In the genomic region with DNA sequence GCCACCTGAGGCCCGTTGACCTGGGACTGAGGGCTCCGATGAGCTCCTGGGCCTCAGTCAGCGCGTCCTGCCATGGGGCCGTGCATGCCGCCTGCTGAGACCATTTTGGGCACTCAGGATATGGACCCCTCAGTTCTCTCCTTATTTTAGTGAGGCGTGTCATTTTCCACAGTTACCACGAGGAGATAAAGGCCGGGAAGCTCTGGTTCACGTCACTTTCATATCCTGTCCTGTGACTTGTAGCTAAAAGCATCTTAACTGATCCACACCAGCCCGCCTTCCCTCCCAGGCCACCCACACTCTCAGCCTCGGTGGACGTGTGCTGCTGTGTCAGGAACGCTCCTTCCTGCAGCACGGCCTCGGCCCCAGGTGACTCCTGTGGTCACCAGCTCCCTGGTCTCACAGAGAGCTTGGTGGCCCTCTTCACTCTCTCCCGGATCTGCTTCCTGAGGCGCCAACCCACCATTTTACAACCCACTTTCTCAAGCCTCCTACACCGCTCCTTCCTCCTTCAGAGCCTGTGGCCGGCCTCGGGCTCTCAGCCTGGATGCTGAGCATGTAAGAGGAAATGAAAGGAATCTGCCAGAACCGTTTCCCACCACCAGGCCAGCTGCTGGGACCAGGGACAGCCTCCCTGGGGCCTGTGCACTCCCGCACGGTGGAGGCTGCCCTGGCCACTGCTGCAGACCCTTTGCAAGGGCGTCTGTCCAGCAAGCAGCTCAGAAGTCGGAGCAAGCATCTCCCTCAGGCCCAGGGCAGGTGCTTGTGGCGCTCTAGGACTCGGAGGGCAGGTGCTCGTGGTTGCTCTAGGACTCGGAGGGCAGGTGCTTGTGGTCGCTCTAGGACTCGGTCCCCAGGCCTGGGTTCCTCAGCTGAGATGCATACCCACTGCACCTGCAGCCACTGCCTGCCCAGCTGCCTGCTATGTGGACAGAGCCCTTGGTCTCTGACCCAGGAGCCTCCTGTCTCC, we compare ENCODE assay signal across 12 cellular contexts. TPM values are rescaled to one million over a fixed set of nuclear protein-coding genes. Genes with fewer than 3 reads are reported as not detected.
DNase-seq lines count a peak whose midpoint lies in the region; ATAC-seq lines count a peak whose summit lies in the region.
"Had no signal": no experiment of that assay in that cellular context is flagged by ENCODE, and none has a peak within 500 bp of the region (broad histone marks: within the 10 kb centered on the region; RNA-seq: fewer than 3 reads in every experiment).

No MANE protein-coding gene starts in this region.

- no peak overlapping the region for H3K4me3 Mint-ChIP-seq in activated CD8-positive, alpha-beta memory T cell treated with anti-CD3 and anti-CD28 coated beads, Interleukin-2, amount 10 ng/mL, durations not matched to agents 7 days and 5 days
- no peak overlapping the region for H3K4me3 Mint-ChIP-seq in activated T-helper 2 cell treated with anti-CD3 and anti-CD28 coated beads, Interferon-gamma antibody, Interleukin-2, Interleukin-4, amounts not matched to agents 10 μg/mL and 5 μg/mL and 100 μg/mL, durations not matched to agents 14 hours and 24 hours and 36 hours (ENCODE audit: low read depth)

- no peaks in the 10 kb centered on the region for H3K27me3 ChIP-seq in mesendoderm (ENCODE audit: insufficient read depth, low read length, poor library complexity)

- no peaks in the 10 kb centered on the region for H3K79me2 ChIP-seq in mesendoderm (ENCODE audit: control insufficient read depth, insufficient read depth, low read length)

- H3K18ac ChIP-seq in mesendoderm (ENCODE audit: low read length): no peak overlapping the region

- no peak overlapping the region for H2AK5ac ChIP-seq in mesendoderm (ENCODE audit: low read length)

- no peak overlapping the region for H3K27ac ChIP-seq in mesendoderm (ENCODE audit: low read depth, low read length)
- H3K27ac ChIP-seq: SK-N-MC had no signal

- H4K8ac ChIP-seq in mesendoderm (ENCODE audit: low read depth, low read length): no peak overlapping the region

- DNase-seq in activated CD8-positive, alpha-beta memory T cell treated with anti-CD3 and anti-CD28 coated beads, Interleukin-2, amount 10 ng/mL, durations not matched to agents 7 days and 5 days: no peak
- no peak for DNase-seq in activated CD8-positive, alpha-beta memory T cell treated with anti-CD3 and anti-CD28 coated beads for 24 hours
- DNase-seq in NCI-H187 treated with DMSO at 0.1 percent for 48 hours (lab: John Stamatoyannopoulos, UW) (peak; percentile 80), sciatic nerve (ENCODE audit: low spot score) (no peak), cortex of kidney (lab: John Stamatoyannopoulos, UW) (no peak), mesendoderm (no peak), HK-2 (ENCODE audit: unreplicated experiment) (no peak)
- no peak for DNase-seq in activated T-helper 2 cell treated with anti-CD3 and anti-CD28 coated beads, Interferon-gamma antibody, Interleukin-2, Interleukin-4, amounts not matched to agents 10 μg/mL and 5 μg/mL and 100 μg/mL, durations not matched to agents 14 hours and 24 hours and 36 hours (ENCODE audit: low spot score)
- DNase-seq: activated CD4-positive, alpha-beta T cell treated with anti-CD3 and anti-CD28 coated beads for 48 hours; midbrain; NCI-H1436 treated with DMSO at 0.1 percent for 48 hours had no signal

- no peak overlapping the region for H3K9ac ChIP-seq in mesendoderm (ENCODE audit: low read length)

- H3K4me1 ChIP-seq in mesendoderm (ENCODE audit: control insufficient read depth, low read depth, low read length): peaks cover 8% of the 10 kb centered on the region

- H3K56ac ChIP-seq in mesendoderm (ENCODE audit: low read length): no peak overlapping the region

- CTCF ChIA-PET in activated CD8-positive, alpha-beta memory T cell treated with anti-CD3 and anti-CD28 coated beads, Interleukin-2, amount 10 ng/mL, durations not matched to agents 7 days and 5 days (lab: Charles Lee): interaction anchor here (0.8 to 1.6 kb wide), 3 partner anchors 12 to 44 kb away, joined by 3 to 5 read pairs (median 4); no protein-coding TSS in a partner anchor

- no peak overlapping the region for H3K23ac ChIP-seq in mesendoderm (ENCODE audit: low read length)

- H3K36me3 Mint-ChIP-seq in activated CD8-positive, alpha-beta memory T cell treated with anti-CD3 and anti-CD28 coated beads, Interleukin-2, amount 10 ng/mL, durations not matched to agents 7 days and 5 days: peaks cover 1% of the 10 kb centered on the region
- H3K36me3 Mint-ChIP-seq in activated T-helper 2 cell treated with anti-CD3 and anti-CD28 coated beads, Interferon-gamma antibody, Interleukin-2, Interleukin-4, amounts not matched to agents 10 μg/mL and 5 μg/mL and 100 μg/mL, durations not matched to agents 14 hours and 24 hours and 36 hours (ENCODE audit: low read depth): peaks cover 9% of the 10 kb centered on the region

- H3K4ac ChIP-seq in mesendoderm (ENCODE audit: low read depth, low read length): no peak overlapping the region

- peak overlapping the region; percentile 12 for H3K27ac Mint-ChIP-seq in activated CD8-positive, alpha-beta memory T cell treated with anti-CD3 and anti-CD28 coated beads, Interleukin-2, amount 10 ng/mL, durations not matched to agents 7 days and 5 days
- H3K27ac Mint-ChIP-seq in activated T-helper 2 cell treated with anti-CD3 and anti-CD28 coated beads, Interferon-gamma antibody, Interleukin-2, Interleukin-4, amounts not matched to agents 10 μg/mL and 5 μg/mL and 100 μg/mL, durations not matched to agents 14 hours and 24 hours and 36 hours: peak overlapping the region; percentile 55

- H2BK120ac ChIP-seq in mesendoderm (ENCODE audit: low read depth, low read length): no peak overlapping the region

- no peaks in the 10 kb centered on the region for H3K27me3 Mint-ChIP-seq in activated CD8-positive, alpha-beta memory T cell treated with anti-CD3 and anti-CD28 coated beads, Interleukin-2, amount 10 ng/mL, durations not matched to agents 7 days and 5 days
- no peaks in the 10 kb centered on the region for H3K27me3 Mint-ChIP-seq in activated T-helper 2 cell treated with anti-CD3 and anti-CD28 coated beads, Interferon-gamma antibody, Interleukin-2, Interleukin-4, amounts not matched to agents 10 μg/mL and 5 μg/mL and 100 μg/mL, durations not matched to agents 14 hours and 24 hours and 36 hours (ENCODE audit: low read depth)

- no peaks in the 10 kb centered on the region for H3K79me1 ChIP-seq in mesendoderm (ENCODE audit: low read length)

- H2BK5ac ChIP-seq in mesendoderm (ENCODE audit: low read length): no peak overlapping the region

- no peaks in the 10 kb centered on the region for H3K36me3 ChIP-seq in mesendoderm (ENCODE audit: control insufficient read depth, insufficient read depth, low read length)

- peaks cover 20% of the 10 kb centered on the region for H3K4me1 Mint-ChIP-seq in activated CD8-positive, alpha-beta memory T cell treated with anti-CD3 and anti-CD28 coated beads, Interleukin-2, amount 10 ng/mL, durations not matched to agents 7 days and 5 days
- peaks cover 25% of the 10 kb centered on the region for H3K4me1 Mint-ChIP-seq in activated T-helper 2 cell treated with anti-CD3 and anti-CD28 coated beads, Interferon-gamma antibody, Interleukin-2, Interleukin-4, amounts not matched to agents 10 μg/mL and 5 μg/mL and 100 μg/mL, durations not matched to agents 14 hours and 24 hours and 36 hours (ENCODE audit: low read depth)

- WGBS in mesendoderm (ENCODE audit: extremely low coverage, insufficient coverage, low lambda C conversion rate): no CpG with 5 or more reads among the region's 32 CpGs

- ATAC-seq in activated CD8-positive, alpha-beta memory T cell treated with anti-CD3 and anti-CD28 coated beads, Interleukin-2, amount 10 ng/mL, durations not matched to agents 7 days and 5 days: no peak
- ATAC-seq in sciatic nerve: peak; percentile 48

- H3K9me3 Mint-ChIP-seq in activated CD8-positive, alpha-beta memory T cell treated with anti-CD3 and anti-CD28 coated beads, Interleukin-2, amount 10 ng/mL, durations not matched to agents 7 days and 5 days (ENCODE audit: low read depth): no peaks in the 10 kb centered on the region
- no peaks in the 10 kb centered on the region for H3K9me3 Mint-ChIP-seq in activated T-helper 2 cell treated with anti-CD3 and anti-CD28 coated beads, Interferon-gamma antibody, Interleukin-2, Interleukin-4, amounts not matched to agents 10 μg/mL and 5 μg/mL and 100 μg/mL, durations not matched to agents 14 hours and 24 hours and 36 hours

- no peak overlapping the region for H3K4me2 ChIP-seq in mesendoderm (ENCODE audit: low read length)

- no peak overlapping the region for H4K5ac ChIP-seq in mesendoderm (ENCODE audit: low read length)

- H3K4me3 ChIP-seq in mesendoderm (ENCODE audit: low read length): no peak overlapping the region
- H3K4me3 ChIP-seq: SK-N-MC had no signal

- intact Hi-C loops in activated T-helper 2 cell treated with anti-CD3 and anti-CD28 coated beads, Interferon-gamma antibody, Interleukin-2, Interleukin-4, amounts not matched to agents 10 μg/mL and 5 μg/mL and 100 μg/mL, durations not matched to agents 14 hours and 24 hours and 36 hours (cut with micrococcal nuclease): no loop called here
- intact Hi-C loops in sciatic nerve (cut with DNase I): no loop called here

- H2BK15ac ChIP-seq in mesendoderm (replicated peaks; ENCODE audit: low read depth): no peak overlapping the region

RNA-seq across cellular contexts. Expression of a gene that starts 23.9 kb away (rescaled TPM):
- 100 to 1,000 TPM; 229 to 277 TPM for total RNA-seq in activated CD8-positive, alpha-beta memory T cell treated with anti-CD3 and anti-CD28 coated beads, Interleukin-2, amount 10 ng/mL, durations not matched to agents 7 days and 5 days
- 387 and 409 TPM in 2 replicates for total RNA-seq in activated T-helper 2 cell treated with anti-CD3 and anti-CD28 coated beads, Interferon-gamma antibody, Interleukin-2, Interleukin-4, amounts not matched to agents 10 μg/mL and 5 μg/mL and 100 μg/mL, durations not matched to agents 14 hours and 24 hours and 36 hours
- 280 TPM for total RNA-seq in sciatic nerve
- polyA plus RNA-seq in mesendoderm (2013, experiment 1 of 2): 182 TPM
- polyA plus RNA-seq in mesendoderm (2013, experiment 2 of 2): 181 TPM

RNA-seq across cellular contexts. Expression of a gene that starts 56.3 kb away (rescaled TPM):
- 100 to 1,000 TPM; 134 to 139 TPM for total RNA-seq in activated CD8-positive, alpha-beta memory T cell treated with anti-CD3 and anti-CD28 coated beads, Interleukin-2, amount 10 ng/mL, durations not matched to agents 7 days and 5 days
- 154 and 179 TPM in 2 replicates for total RNA-seq in activated T-helper 2 cell treated with anti-CD3 and anti-CD28 coated beads, Interferon-gamma antibody, Interleukin-2, Interleukin-4, amounts not matched to agents 10 μg/mL and 5 μg/mL and 100 μg/mL, durations not matched to agents 14 hours and 24 hours and 36 hours
- 57.1 TPM for total RNA-seq in sciatic nerve
- 35.4 TPM for polyA plus RNA-seq in mesendoderm (2013, experiment 1 of 2)
- 32.5 TPM for polyA plus RNA-seq in mesendoderm (2013, experiment 2 of 2)
